1 cellular context compared by ENCODE assay signal in the genomic region with DNA sequence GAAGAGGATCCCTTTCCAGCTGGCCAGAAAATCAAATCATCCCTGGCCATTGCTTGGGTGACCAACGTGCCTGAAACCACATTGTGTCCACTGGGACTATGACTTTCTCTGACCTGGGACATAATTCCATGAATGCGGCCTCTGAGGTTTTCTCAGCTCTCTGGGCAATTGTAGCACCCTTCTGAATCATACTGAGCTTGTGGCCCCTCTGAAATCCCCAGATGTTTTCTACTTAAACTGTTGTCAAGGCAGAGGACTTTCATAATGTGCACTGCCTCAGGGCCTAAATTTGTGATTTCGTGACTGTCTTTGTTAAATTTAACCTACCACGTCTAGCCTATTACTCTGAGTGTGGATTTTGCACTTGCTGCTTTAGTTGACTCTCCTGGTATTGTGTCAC.
TF ChIP-seq lines count a peak whose summit lies in the region.

No MANE protein-coding gene starts in this region.

TF ChIP-seq in GM12878, 131 proteins besides CTCF, POLR2A, EP300 and RAD21 (continued from another document):
- TF ChIP-seq, protein P1, sequence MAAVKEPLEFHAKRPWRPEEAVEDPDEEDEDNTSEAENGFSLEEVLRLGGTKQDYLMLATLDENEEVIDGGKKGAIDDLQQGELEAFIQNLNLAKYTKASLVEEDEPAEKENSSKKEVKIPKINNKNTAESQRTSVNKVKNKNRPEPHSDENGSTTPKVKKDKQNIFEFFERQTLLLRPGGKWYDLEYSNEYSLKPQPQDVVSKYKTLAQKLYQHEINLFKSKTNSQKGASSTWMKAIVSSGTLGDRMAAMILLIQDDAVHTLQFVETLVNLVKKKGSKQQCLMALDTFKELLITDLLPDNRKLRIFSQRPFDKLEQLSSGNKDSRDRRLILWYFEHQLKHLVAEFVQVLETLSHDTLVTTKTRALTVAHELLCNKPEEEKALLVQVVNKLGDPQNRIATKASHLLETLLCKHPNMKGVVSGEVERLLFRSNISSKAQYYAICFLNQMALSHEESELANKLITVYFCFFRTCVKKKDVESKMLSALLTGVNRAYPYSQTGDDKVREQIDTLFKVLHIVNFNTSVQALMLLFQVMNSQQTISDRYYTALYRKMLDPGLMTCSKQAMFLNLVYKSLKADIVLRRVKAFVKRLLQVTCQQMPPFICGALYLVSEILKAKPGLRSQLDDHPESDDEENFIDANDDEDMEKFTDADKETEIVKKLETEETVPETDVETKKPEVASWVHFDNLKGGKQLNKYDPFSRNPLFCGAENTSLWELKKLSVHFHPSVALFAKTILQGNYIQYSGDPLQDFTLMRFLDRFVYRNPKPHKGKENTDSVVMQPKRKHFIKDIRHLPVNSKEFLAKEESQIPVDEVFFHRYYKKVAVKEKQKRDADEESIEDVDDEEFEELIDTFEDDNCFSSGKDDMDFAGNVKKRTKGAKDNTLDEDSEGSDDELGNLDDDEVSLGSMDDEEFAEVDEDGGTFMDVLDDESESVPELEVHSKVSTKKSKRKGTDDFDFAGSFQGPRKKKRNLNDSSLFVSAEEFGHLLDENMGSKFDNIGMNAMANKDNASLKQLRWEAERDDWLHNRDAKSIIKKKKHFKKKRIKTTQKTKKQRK (IDR thresholded peaks at IDR 0.05; ENCODE audit: low read depth, low read length), result no peak
- TF ChIP-seq FOXM1 (IDR thresholded peaks at IDR 0.05; ENCODE audit: low read depth, low read length), result peak; percentile 67; the same call in 1 of the 2 replicates
- TF ChIP-seq WRNIP1 (IDR thresholded peaks at IDR 0.05; ENCODE audit: borderline replicate concordance, low read depth, low read length), result no peak
- TF ChIP-seq, protein P2, sequence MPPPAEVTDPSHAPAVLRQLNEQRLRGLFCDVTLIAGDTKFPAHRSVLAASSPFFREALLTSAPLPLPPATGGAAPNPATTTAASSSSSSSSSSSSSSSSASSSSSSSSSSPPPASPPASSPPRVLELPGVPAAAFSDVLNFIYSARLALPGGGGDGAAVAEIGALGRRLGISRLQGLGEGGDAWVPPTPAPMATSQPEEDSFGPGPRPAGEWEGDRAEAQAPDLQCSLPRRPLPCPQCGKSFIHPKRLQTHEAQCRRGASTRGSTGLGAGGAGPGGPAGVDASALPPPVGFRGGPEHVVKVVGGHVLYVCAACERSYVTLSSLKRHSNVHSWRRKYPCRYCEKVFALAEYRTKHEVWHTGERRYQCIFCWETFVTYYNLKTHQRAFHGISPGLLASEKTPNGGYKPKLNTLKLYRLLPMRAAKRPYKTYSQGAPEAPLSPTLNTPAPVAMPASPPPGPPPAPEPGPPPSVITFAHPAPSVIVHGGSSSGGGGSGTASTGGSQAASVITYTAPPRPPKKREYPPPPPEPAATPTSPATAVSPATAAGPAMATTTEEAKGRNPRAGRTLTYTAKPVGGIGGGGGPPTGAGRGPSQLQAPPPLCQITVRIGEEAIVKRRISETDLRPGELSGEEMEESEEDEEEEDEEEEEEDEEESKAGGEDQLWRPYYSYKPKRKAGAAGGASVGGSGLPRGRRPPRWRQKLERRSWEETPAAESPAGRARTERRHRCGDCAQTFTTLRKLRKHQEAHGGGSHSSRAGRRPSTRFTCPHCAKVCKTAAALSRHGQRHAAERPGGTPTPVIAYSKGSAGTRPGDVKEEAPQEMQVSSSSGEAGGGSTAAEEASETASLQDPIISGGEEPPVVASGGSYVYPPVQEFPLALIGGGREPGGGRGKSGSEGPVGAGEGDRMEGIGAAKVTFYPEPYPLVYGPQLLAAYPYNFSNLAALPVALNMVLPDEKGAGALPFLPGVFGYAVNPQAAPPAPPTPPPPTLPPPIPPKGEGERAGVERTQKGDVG (CRISPR knock-in tag; IDR thresholded peaks at IDR 0.05), result no peak
- peak; percentile 28 for TF ChIP-seq JUNB (IDR thresholded peaks at IDR 0.05)
- TF ChIP-seq RUNX3 (IDR thresholded peaks at IDR 0.05; ENCODE audit: low read length), result peak; percentile 75
- no peak for TF ChIP-seq HSF1 (IDR thresholded peaks at IDR 0.05; ENCODE audit: low read depth, low read length)
- TF ChIP-seq CBX5 (IDR thresholded peaks at IDR 0.05; ENCODE audit: low read depth), result 0 out of 2 replicates have a peak, but pooled peaks have one; percentile 41
- no peak for TF ChIP-seq NR2C1 (IDR thresholded peaks at IDR 0.05)
- TF ChIP-seq, protein P3, sequence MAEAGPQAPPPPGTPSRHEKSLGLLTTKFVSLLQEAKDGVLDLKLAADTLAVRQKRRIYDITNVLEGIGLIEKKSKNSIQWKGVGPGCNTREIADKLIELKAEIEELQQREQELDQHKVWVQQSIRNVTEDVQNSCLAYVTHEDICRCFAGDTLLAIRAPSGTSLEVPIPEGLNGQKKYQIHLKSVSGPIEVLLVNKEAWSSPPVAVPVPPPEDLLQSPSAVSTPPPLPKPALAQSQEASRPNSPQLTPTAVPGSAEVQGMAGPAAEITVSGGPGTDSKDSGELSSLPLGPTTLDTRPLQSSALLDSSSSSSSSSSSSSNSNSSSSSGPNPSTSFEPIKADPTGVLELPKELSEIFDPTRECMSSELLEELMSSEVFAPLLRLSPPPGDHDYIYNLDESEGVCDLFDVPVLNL (IDR thresholded peaks at IDR 0.05; ENCODE audit: low read depth, low read length), result no peak
- TF ChIP-seq, protein P4, sequence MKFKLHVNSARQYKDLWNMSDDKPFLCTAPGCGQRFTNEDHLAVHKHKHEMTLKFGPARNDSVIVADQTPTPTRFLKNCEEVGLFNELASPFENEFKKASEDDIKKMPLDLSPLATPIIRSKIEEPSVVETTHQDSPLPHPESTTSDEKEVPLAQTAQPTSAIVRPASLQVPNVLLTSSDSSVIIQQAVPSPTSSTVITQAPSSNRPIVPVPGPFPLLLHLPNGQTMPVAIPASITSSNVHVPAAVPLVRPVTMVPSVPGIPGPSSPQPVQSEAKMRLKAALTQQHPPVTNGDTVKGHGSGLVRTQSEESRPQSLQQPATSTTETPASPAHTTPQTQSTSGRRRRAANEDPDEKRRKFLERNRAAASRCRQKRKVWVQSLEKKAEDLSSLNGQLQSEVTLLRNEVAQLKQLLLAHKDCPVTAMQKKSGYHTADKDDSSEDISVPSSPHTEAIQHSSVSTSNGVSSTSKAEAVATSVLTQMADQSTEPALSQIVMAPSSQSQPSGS (IDR thresholded peaks at IDR 0.05; ENCODE audit: low read length), result 0 out of 2 replicates have a peak, but pooled peaks have one; percentile 41
- no peak for TF ChIP-seq TARDBP (IDR thresholded peaks at IDR 0.05; ENCODE audit: borderline replicate concordance)
- TF ChIP-seq NFYA (IDR thresholded peaks at IDR 0.05; ENCODE audit: borderline replicate concordance, low read depth, low read length), result no peak
- TF ChIP-seq EED (IDR thresholded peaks at IDR 0.05; ENCODE audit: low read depth), result peak; percentile 47; the same call in 1 of the 2 replicates
- TF ChIP-seq, protein P5, sequence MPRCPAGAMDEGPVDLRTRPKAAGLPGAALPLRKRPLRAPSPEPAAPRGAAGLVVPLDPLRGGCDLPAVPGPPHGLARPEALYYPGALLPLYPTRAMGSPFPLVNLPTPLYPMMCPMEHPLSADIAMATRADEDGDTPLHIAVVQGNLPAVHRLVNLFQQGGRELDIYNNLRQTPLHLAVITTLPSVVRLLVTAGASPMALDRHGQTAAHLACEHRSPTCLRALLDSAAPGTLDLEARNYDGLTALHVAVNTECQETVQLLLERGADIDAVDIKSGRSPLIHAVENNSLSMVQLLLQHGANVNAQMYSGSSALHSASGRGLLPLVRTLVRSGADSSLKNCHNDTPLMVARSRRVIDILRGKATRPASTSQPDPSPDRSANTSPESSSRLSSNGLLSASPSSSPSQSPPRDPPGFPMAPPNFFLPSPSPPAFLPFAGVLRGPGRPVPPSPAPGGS (IDR thresholded peaks at IDR 0.05; ENCODE audit: borderline replicate concordance, insufficient read depth, low read depth, low read length, poor library complexity, severe bottlenecking), result no peak
- TF ChIP-seq, protein P6, sequence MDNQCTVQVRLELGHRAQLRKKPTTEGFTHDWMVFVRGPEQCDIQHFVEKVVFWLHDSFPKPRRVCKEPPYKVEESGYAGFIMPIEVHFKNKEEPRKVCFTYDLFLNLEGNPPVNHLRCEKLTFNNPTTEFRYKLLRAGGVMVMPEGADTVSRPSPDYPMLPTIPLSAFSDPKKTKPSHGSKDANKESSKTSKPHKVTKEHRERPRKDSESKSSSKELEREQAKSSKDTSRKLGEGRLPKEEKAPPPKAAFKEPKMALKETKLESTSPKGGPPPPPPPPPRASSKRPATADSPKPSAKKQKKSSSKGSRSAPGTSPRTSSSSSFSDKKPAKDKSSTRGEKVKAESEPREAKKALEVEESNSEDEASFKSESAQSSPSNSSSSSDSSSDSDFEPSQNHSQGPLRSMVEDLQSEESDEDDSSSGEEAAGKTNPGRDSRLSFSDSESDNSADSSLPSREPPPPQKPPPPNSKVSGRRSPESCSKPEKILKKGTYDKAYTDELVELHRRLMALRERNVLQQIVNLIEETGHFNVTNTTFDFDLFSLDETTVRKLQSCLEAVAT (IDR thresholded peaks at IDR 0.05), result no peak
- TF ChIP-seq CBFB (IDR thresholded peaks at IDR 0.05; ENCODE audit: low read depth), result no peak
- no peak for TF ChIP-seq GABPA (IDR thresholded peaks at IDR 0.05; ENCODE audit: low read depth)
- TF ChIP-seq MAX (IDR thresholded peaks at IDR 0.05; ENCODE audit: low read depth, low read length), result no peak
- no peak for TF ChIP-seq POU2F2 (IDR thresholded peaks at IDR 0.05; ENCODE audit: borderline replicate concordance, low read depth, low read length)
- TF ChIP-seq IRF5 (IDR thresholded peaks at IDR 0.05; ENCODE audit: borderline replicate concordance), result no peak
- no peak for TF ChIP-seq USF1 (IDR thresholded peaks at IDR 0.05; ENCODE audit: borderline replicate concordance, extremely low read length, insufficient read depth, low read depth, low read length)
- TF ChIP-seq, protein P7, sequence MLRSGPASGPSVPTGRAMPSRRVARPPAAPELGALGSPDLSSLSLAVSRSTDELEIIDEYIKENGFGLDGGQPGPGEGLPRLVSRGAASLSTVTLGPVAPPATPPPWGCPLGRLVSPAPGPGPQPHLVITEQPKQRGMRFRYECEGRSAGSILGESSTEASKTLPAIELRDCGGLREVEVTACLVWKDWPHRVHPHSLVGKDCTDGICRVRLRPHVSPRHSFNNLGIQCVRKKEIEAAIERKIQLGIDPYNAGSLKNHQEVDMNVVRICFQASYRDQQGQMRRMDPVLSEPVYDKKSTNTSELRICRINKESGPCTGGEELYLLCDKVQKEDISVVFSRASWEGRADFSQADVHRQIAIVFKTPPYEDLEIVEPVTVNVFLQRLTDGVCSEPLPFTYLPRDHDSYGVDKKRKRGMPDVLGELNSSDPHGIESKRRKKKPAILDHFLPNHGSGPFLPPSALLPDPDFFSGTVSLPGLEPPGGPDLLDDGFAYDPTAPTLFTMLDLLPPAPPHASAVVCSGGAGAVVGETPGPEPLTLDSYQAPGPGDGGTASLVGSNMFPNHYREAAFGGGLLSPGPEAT (IDR thresholded peaks at IDR 0.05; ENCODE audit: low read depth), result no peak
- 0 out of 2 replicates have a peak, but pooled peaks have one; percentile 20 for TF ChIP-seq CREM (IDR thresholded peaks at IDR 0.05; ENCODE audit: low read depth)
- TF ChIP-seq MTA3 (IDR thresholded peaks at IDR 0.05; ENCODE audit: borderline replicate concordance, low read length), result 0 out of 2 replicates have a peak, but pooled peaks have one; percentile 50
TF ChIP-seq in GM12878: peak in this region for 14.
